8 cellular contexts compared by ENCODE assay signal in the genomic region with DNA sequence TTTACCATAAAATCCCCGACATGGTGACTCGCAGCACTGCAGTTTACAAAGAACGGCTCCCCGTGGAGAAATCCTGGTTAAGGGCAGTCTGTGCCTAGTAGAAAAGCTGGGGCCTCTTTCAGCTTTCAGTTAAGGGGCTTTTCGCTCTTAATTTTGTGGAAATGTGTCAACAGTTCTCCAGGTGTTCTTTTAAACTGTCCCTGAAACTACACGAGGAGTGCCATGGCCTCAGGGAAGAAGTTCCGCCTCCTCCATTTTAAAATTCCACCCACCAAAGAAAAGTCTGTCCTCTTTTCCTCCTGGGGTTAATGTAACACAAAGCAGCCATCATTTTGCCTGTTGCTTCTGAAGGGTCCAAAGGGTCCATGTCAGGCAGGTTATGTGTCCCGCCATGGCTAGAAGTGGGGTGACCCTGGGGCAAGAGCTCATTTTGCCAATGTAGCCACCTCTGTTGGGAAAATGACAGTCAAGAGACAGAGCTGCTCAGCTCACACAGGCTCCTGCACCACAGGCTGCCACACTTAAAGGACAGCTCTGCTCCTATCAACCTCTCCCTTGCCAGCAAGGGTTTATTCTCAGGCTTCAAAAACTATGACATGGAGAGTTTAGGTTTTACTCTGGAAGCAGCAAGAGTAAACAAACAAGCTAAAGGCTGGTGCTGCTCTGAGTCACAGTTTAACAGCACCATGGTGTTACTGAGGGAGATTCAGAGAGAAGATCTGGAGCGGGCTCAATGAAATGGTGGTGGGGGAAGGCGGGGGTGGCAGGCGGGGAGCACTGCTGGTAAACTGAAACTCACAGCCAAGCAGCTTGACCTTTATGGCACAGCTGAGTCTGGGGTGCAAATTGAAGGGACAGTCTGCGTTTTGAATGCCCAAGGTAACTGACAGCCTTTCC. TPM values are rescaled to one million over a fixed set of nuclear protein-coding genes. Genes with fewer than 3 reads are reported as not detected.
DNase-seq lines count a peak whose midpoint lies in the region; ATAC-seq and TF ChIP-seq lines count a peak whose summit lies in the region.

No MANE protein-coding gene starts in this region.

- POLR2A ChIA-PET in CD8-positive, alpha-beta T cell (lab: Charles Lee): interaction anchor here (0.6 to 1.4 kb wide), 3 partner anchors 14 to 396 kb away, joined by 3 read pairs; a partner anchor contains a TSS
- POLR2A ChIA-PET in MCF 10A (lab: Yijun Ruan, JAX): interaction anchor here (0.6 to 9.8 kb wide), 12 partner anchors 16 to 351 kb away, joined by 3 to 110 read pairs (median 5); a partner anchor contains a TSS

- H3K4me1 ChIP-seq in CD8-positive, alpha-beta T cell (ENCODE audit: insufficient read depth, low read length): peaks cover 22% of the 10 kb centered on the region

- H3K4me3 ChIP-seq in CD8-positive, alpha-beta T cell (ENCODE audit: low read depth, low read length): no peak overlapping the region

- no peak for ATAC-seq in CD8-positive, alpha-beta T cell
- ATAC-seq in GM21786 (IDR thresholded peaks at IDR 0.05; ENCODE audit: unreplicated experiment) (no peak), GM19467 (IDR thresholded peaks at IDR 0.05; ENCODE audit: unreplicated experiment) (no peak), GM21423 (IDR thresholded peaks at IDR 0.05; ENCODE audit: unreplicated experiment) (no peak)

- peak overlapping the region; percentile 45 for H3K27ac Mint-ChIP-seq in CD8-positive, alpha-beta T cell
- H3K27ac Mint-ChIP-seq in MCF 10A (ENCODE audit: low read depth, unreplicated experiment): peak overlapping the region; percentile 92

- no peak overlapping the region for H3K27ac ChIP-seq in CD8-positive, alpha-beta T cell (ENCODE audit: low read depth, low read length)

- H3K27me3 ChIP-seq in CD8-positive, alpha-beta T cell (ENCODE audit: insufficient read depth, low read length): no peaks in the 10 kb centered on the region

- H3K4me3 Mint-ChIP-seq in CD8-positive, alpha-beta T cell: peak overlapping the region; percentile 75
- peak overlapping the region; percentile 85 for H3K4me3 Mint-ChIP-seq in MCF 10A (ENCODE audit: unreplicated experiment)

- H3K36me3 ChIP-seq in CD8-positive, alpha-beta T cell (ENCODE audit: insufficient read depth, low read length): no peaks in the 10 kb centered on the region

- no peaks in the 10 kb centered on the region for H3K9me3 ChIP-seq in CD8-positive, alpha-beta T cell (ENCODE audit: low read length)

- no peak for TF ChIP-seq CTCF in CD8-positive, alpha-beta T cell (IDR thresholded peaks at IDR 0.05)
- no peak for TF ChIP-seq CTCF in MCF 10A (IDR thresholded peaks at IDR 0.05; ENCODE audit: unreplicated experiment)

- CTCF ChIA-PET in CD8-positive, alpha-beta T cell (lab: Charles Lee): interaction anchor here (0.7 to 9.2 kb wide), 7 partner anchors 16 to 151 kb away, joined by 3 to 77 read pairs (median 6); no protein-coding TSS in a partner anchor
- CTCF ChIA-PET in MCF 10A (lab: Yijun Ruan, JAX): interaction anchor here (0.5 to 4.0 kb wide), 13 partner anchors 9 to 1092 kb away, joined by 3 to 19 read pairs (median 3); a partner anchor contains a TSS

- H3K27me3 Mint-ChIP-seq in CD8-positive, alpha-beta T cell (ENCODE audit: low read depth): peaks cover 3% of the 10 kb centered on the region
- H3K27me3 Mint-ChIP-seq in MCF 10A (ENCODE audit: insufficient read depth, unreplicated experiment): no peaks in the 10 kb centered on the region

- no TSS peak for BruUV-seq in MCF 10A (replicated peaks; lab: Mats Ljungman, UMichigan)

- intact Hi-C loops in CD8-positive, alpha-beta T cell (cut with DNase I, micrococcal nuclease): loop anchor here (10.0 kb wide), 2 partner anchors 347 to 1097 kb away; a partner anchor contains a TSS
- intact Hi-C loops in MCF 10A (cut with micrococcal nuclease): loop anchor here (1.0 kb wide), 1 partner anchor 15 kb away; no protein-coding TSS in a partner anchor

- no peaks in the 10 kb centered on the region for H3K36me3 Mint-ChIP-seq in CD8-positive, alpha-beta T cell
- no peaks in the 10 kb centered on the region for H3K36me3 Mint-ChIP-seq in MCF 10A (ENCODE audit: insufficient read depth, unreplicated experiment)

- H3K9me3 Mint-ChIP-seq in CD8-positive, alpha-beta T cell: no peaks in the 10 kb centered on the region
- no peaks in the 10 kb centered on the region for H3K9me3 Mint-ChIP-seq in MCF 10A (ENCODE audit: unreplicated experiment)

- peaks cover 45% of the 10 kb centered on the region for H3K4me1 Mint-ChIP-seq in CD8-positive, alpha-beta T cell (ENCODE audit: low read depth)
- H3K4me1 Mint-ChIP-seq in MCF 10A (ENCODE audit: insufficient read depth, unreplicated experiment): peaks cover 27% of the 10 kb centered on the region

- no peak for DNase-seq in CD8-positive, alpha-beta T cell
- DNase-seq in M059J (ENCODE audit: low read depth) (peak; percentile 95), MCF 10A (ENCODE audit: unreplicated experiment) (peak; percentile 59), myocyte (ENCODE audit: low read depth) (peak; percentile 9), NCI-H2107 treated with DMSO at 0.1 percent for 48 hours (lab: John Stamatoyannopoulos, UW; ENCODE audit: unreplicated experiment) (no peak)

RNA-seq across cellular contexts. Expression of a gene that starts 3.2 kb away (rescaled TPM):
- 10 to 100 TPM; 41.9 to 45.5 TPM for total RNA-seq in CD8-positive, alpha-beta T cell
- total RNA-seq in M059J (2014; rRNA removed; shearing (Covaris generic)): 1.8 and 3.5 TPM in 2 replicates
- total RNA-seq in MCF 10A (2022) (9.4 and 12.8 TPM in 2 replicates), myocyte (1.7 and 1.9 TPM in 2 replicates)
- 4.7 TPM for polyA plus RNA-seq in myocyte (2012)

Comparison
In these comparisons a context has a peak if more than half of its experiments do, and no peak if none do; other contexts are left out.
1. DNase-seq: peak in M059J (single experiment), MCF 10A (single experiment) and myocyte (single experiment); none in CD8-positive, alpha-beta T cell (0 of 7) and NCI-H2107 treated with DMSO at 0.1 percent for 48 hours (single experiment).